Comparison of ENCODE assay signal across 27 cellular contexts in the genomic region with DNA sequence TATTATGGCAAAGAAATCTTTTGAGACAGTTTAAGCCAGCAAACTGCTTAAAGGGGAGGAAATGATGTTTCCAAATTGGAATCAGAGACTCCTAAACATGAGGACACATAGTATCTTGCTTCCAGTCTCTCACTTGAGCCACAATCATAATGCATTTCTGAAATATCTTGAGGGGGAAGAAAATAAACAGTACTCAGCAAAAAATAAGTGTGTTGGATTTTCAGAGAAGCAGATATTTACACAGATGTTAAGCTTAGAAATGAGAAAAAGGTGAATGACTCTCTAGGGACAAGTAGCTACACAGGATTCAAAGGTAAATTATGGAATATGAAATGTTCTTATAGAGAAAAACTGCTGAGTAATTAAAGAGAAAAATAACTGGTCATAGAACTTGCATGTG.
"Had no signal": no experiment of that assay in that cellular context is flagged by ENCODE, and none has a peak within 500 bp of the region (broad histone marks: within the 10 kb centered on the region; RNA-seq: fewer than 3 reads in every experiment).

No MANE protein-coding gene starts in this region.

- H3K9me3 ChIP-seq: colonic mucosa, esophagus squamous epithelium, gastrocnemius medialis, lower lobe of right lung had no signal

- H3K4me1 ChIP-seq: colonic mucosa, esophagus squamous epithelium, gastrocnemius medialis, heart right ventricle, left ventricle myocardium inferior, lower lobe of right lung had no signal

- H3K27me3 ChIP-seq: colonic mucosa, esophagus squamous epithelium, gastrocnemius medialis, heart right ventricle had no signal

- ATAC-seq: effector memory CD8-positive, alpha-beta T cell; esophagus mucosa; gastrocnemius medialis; heart right ventricle; left colon; left lobe of liver; lower lobe of right lung; mucosa of descending colon had no signal

- H3K27ac ChIP-seq: colonic mucosa, epithelial cell of prostate, esophagus squamous epithelium, gastrocnemius medialis, heart right ventricle, left ventricle myocardium inferior, lower lobe of right lung had no signal

- H3K4me3 ChIP-seq: colonic mucosa, esophagus squamous epithelium, gastrocnemius medialis, heart right ventricle, left ventricle myocardium inferior, lower lobe of right lung, mucosa of descending colon had no signal

- DNase-seq: colonic mucosa; cortex of kidney; effector CD8-positive, alpha-beta T cell; effector memory CD8-positive, alpha-beta T cell; endodermal cell; erythroblast; esophagus squamous epithelium; foreskin fibroblast; foreskin melanocyte; gastrocnemius medialis; glutamatergic neuron; head of caudate nucleus; heart right ventricle; hippocampal formation; immature natural killer cell; islet precursor cell; kidney; kidney glomerular epithelial cell; left colon; left ventricle myocardium inferior; lower lobe of right lung; mesenchymal stem cell; mucosa of descending colon had no signal

- FAIRE-seq: endometrium, kidney had no signal

- H3K36me3 ChIP-seq: colonic mucosa, esophagus squamous epithelium, gastrocnemius medialis, heart right ventricle, left ventricle myocardium inferior, lower lobe of right lung had no signal
